ENCODE assay signal across 11 cellular contexts in the genomic region with DNA sequence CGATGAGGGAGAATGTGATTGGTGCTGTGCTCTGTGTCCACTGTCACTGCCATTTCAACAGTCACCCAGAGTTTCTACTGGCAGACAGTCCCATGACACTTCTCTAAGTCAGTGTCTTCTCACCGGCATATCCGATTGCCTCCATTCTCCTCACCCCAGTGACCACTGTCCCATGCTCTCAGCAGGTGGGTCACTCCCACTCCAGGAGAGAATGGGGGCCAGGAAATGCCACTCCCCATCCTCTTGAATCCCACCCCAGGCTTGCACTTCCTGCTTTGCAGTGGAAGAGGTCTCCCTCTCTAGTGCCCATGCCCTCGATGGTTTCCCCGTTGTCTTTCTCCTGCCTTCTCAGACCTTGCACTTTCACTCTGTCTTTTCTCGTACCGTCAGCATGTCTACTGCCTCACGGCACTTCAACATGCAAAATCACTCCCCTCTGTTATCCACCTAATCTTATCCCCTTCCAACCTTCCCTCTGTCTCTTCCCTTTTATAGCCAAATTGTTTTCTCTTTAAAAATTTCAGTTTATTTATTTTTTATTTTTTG. TPM values are rescaled to one million over a fixed set of nuclear protein-coding genes. Genes with fewer than 3 reads are reported as not detected.
A peak's percentile ranks its signal among the peaks of the same experiment; 100 is the strongest.
DNase-seq lines count a peak whose midpoint lies in the region; ATAC-seq, FAIRE-seq and TF ChIP-seq lines count a peak whose summit lies in the region.
"Had no signal": no experiment of that assay in that cellular context is flagged by ENCODE, and none has a peak within 500 bp of the region (broad histone marks: within the 10 kb centered on the region; RNA-seq: fewer than 3 reads in every experiment).

No MANE protein-coding gene starts in this region.

- 64% methylated on average over 8 of the region's 8 CpGs for WGBS in smooth muscle cell (ENCODE audit: low lambda C conversion rate)

- H3K27ac ChIP-seq in endothelial cell of umbilical vein (ENCODE audit: insufficient read depth, low read depth, low read length), result no peak overlapping the region
- peak overlapping the region; percentile 73 for H3K27ac ChIP-seq in smooth muscle cell (ENCODE audit: low read depth)

- H3K4me1 ChIP-seq in endothelial cell of umbilical vein (ENCODE audit: control insufficient read depth, extremely low read depth, insufficient read depth, low read length) (peaks cover 5% of the 10 kb centered on the region), smooth muscle cell (ENCODE audit: low read depth) (peaks cover 5% of the 10 kb centered on the region)

- H3K27me3 ChIP-seq in endothelial cell of umbilical vein (ENCODE audit: control insufficient read depth in 2 of 2, insufficient read depth in 2 of 2, low read length in 2 of 2), result no peaks in the 10 kb centered on the region
- no peaks in the 10 kb centered on the region for H3K27me3 ChIP-seq in smooth muscle cell (ENCODE audit: low read depth)

- no peak for ATAC-seq in HG02588 (IDR thresholded peaks at IDR 0.05; ENCODE audit: unreplicated experiment)

- intact Hi-C loops in endothelial cell of umbilical vein (cut with micrococcal nuclease), result loop anchor here (2.0 to 5.0 kb wide), 3 partner anchors 117 to 1075 kb away; a partner anchor contains a TSS

- POLR2A ChIA-PET in endothelial cell of umbilical vein (lab: Charles Lee), result no interaction called here

- H4K20me1 ChIP-seq in endothelial cell of umbilical vein (replicated peaks; ENCODE audit: control insufficient read depth, extremely low read depth, insufficient read depth, low read length), result no peaks in the 10 kb centered on the region
- peaks cover 14% of the 10 kb centered on the region for H4K20me1 ChIP-seq in smooth muscle cell (ENCODE audit: low read depth)

- no peaks in the 10 kb centered on the region for H3K9me1 ChIP-seq in endothelial cell of umbilical vein (replicated peaks; ENCODE audit: control insufficient read depth, extremely low read depth, insufficient read depth, low read length)

- TF ChIP-seq POLR2A in endothelial cell of umbilical vein (IDR thresholded peaks at IDR 0.05; ENCODE audit: low read depth, low read length), result no peak

- H3K36me3 ChIP-seq in endothelial cell of umbilical vein (ENCODE audit: control insufficient read depth in 2 of 2, extremely low read depth in 1 of 2, insufficient read depth in 2 of 2, low read length in 2 of 2) (peaks cover 0 to 13% of the 10 kb centered on the region in 2 experiments), smooth muscle cell (ENCODE audit: low read depth) (peaks cover 3% of the 10 kb centered on the region)

- CTCF ChIA-PET in endothelial cell of umbilical vein (lab: Charles Lee), result no interaction called here

- H3K4me3 ChIP-seq in endothelial cell of umbilical vein (replicated peaks in 1 of 3; ENCODE audit: insufficient read depth in 1 of 3, low read depth in 1 of 3, low read length in 3 of 3), result no peak overlapping the region
- no peak overlapping the region for H3K4me3 ChIP-seq in smooth muscle cell

- H3K79me2 ChIP-seq in endothelial cell of umbilical vein (ENCODE audit: control insufficient read depth, insufficient read depth, low read length) (peaks cover 22% of the 10 kb centered on the region), smooth muscle cell (ENCODE audit: low read depth) (peaks cover 23% of the 10 kb centered on the region)

- no peak overlapping the region for H3K9ac ChIP-seq in endothelial cell of umbilical vein (replicated peaks; ENCODE audit: extremely low read depth, insufficient read depth, low read length)
- no peak overlapping the region for H3K9ac ChIP-seq in smooth muscle cell (ENCODE audit: low read depth)

- no peak overlapping the region for H3K4me2 ChIP-seq in endothelial cell of umbilical vein (ENCODE audit: insufficient read depth, low read length)
- no peak overlapping the region for H3K4me2 ChIP-seq in smooth muscle cell

- TF ChIP-seq CTCF in endothelial cell of umbilical vein (IDR thresholded peaks at IDR 0.05; ENCODE audit: extremely low read depth in 1 of 2, insufficient read depth in 1 of 2, low read depth in 1 of 2, low read length in 2 of 2), result no peak
- no peak for TF ChIP-seq CTCF in smooth muscle cell (IDR thresholded peaks at IDR 0.05; ENCODE audit: borderline replicate concordance, insufficient read depth, poor library complexity, severe bottlenecking)

- DNase-seq in activated T-cell treated with anti-CD3 and anti-CD28 coated beads, Interleukin-2, amount 50 U/mL, for 1 hour, result peak; percentile 18
- DNase-seq in activated T-cell treated with anti-CD3 and anti-CD28 coated beads for 4 hours (no peak), OCI-M1 (lab: John Stamatoyannopoulos, UW) (peak; percentile 62), endothelial cell of umbilical vein (ENCODE audit: low read depth, low spot score) (no peak), smooth muscle cell (lab: John Stamatoyannopoulos, UW; ENCODE audit: unreplicated experiment) (no peak), EL (no peak)
- DNase-seq in stimulated activated CD4-positive, alpha-beta T cell treated with anti-CD3 and anti-CD28 coated beads, Interleukin-4, amount 100 ng/mL, for 1 hour, result no peak
- DNase-seq: activated B cell treated with CpG ODN at 0.5 μM for 24 hours, NCI-H2081 treated with DMSO at 0.1 percent for 48 hours had no signal

- BruUV-seq in endothelial cell of umbilical vein (replicated peaks; lab: Mats Ljungman, UMichigan), result no TSS peak

- no peak for FAIRE-seq in endothelial cell of umbilical vein (lab: Jason Lieb, UNC)
- FAIRE-seq: G401.6 had no signal

- dilution Hi-C loops in endothelial cell of umbilical vein (cut with MboI; ENCODE audit: extremely low pct_ligation_motif_present, low sequenced_read_pairs), result no loop called here

- H2AFZ ChIP-seq in endothelial cell of umbilical vein (ENCODE audit: low read depth, low read length), result peak overlapping the region; percentile 36
- H2AFZ ChIP-seq in smooth muscle cell (ENCODE audit: low read depth), result no peak overlapping the region

- peaks cover 18% of the 10 kb centered on the region for H3F3A ChIP-seq in smooth muscle cell (ENCODE audit: low read depth)

- no peaks in the 10 kb centered on the region for H3K9me3 ChIP-seq in endothelial cell of umbilical vein (replicated peaks; ENCODE audit: control insufficient read depth, insufficient read depth, low read length)
- H3K9me3 ChIP-seq in smooth muscle cell (replicated peaks; ENCODE audit: low read depth), result no peaks in the 10 kb centered on the region

TF ChIP-seq in endothelial cell of umbilical vein, 7 proteins besides CTCF, POLR2A, EP300 and RAD21:
- no peak for TF ChIP-seq POLR2AphosphoS5 (IDR thresholded peaks at IDR 0.05; ENCODE audit: insufficient read depth, low read depth, low read length)
- no peak for TF ChIP-seq GATA2 (IDR thresholded peaks at IDR 0.05; ENCODE audit: insufficient read depth, insufficient read length, low read depth, low read length)
- no peak for TF ChIP-seq EZH2 (IDR thresholded peaks at IDR 0.05; ENCODE audit: borderline replicate concordance, low read depth, low read length, severe bottlenecking)
- TF ChIP-seq, protein P1, sequence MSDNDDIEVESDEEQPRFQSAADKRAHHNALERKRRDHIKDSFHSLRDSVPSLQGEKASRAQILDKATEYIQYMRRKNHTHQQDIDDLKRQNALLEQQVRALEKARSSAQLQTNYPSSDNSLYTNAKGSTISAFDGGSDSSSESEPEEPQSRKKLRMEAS (IDR thresholded peaks at IDR 0.05; ENCODE audit: insufficient read depth, insufficient read length), result no peak
- TF ChIP-seq FOS (IDR thresholded peaks at IDR 0.05; ENCODE audit: borderline replicate concordance, insufficient read depth, low read length), result no peak
- no peak for TF ChIP-seq MYC (IDR thresholded peaks at IDR 0.05; ENCODE audit: low read depth, low read length)
- TF ChIP-seq JUN (IDR thresholded peaks at IDR 0.05; ENCODE audit: borderline replicate concordance, insufficient read depth, insufficient read length, low read depth), result no peak

RNA-seq across cellular contexts. Expression of a gene that starts 2.2 kb away (rescaled TPM):
- total RNA-seq in endothelial cell of umbilical vein (57.3 and 57.7 TPM in 2 replicates), smooth muscle cell (10.9 and 13.6 TPM in 2 replicates)
- polyA plus RNA-seq in endothelial cell of umbilical vein (7.5 and 9.0 TPM in 2 replicates), smooth muscle cell (6.6 and 9.8 TPM in 2 replicates)
- polyA plus RNA-seq in endothelial cell of umbilical vein (2011; cell fraction: cytosol; rRNA removed), result 11.3 and 12.5 TPM in 2 replicates
- 40.5 and 41.9 TPM in 2 replicates for polyA plus RNA-seq in endothelial cell of umbilical vein (2011; cell fraction: nucleus; rRNA removed)
- 29.5 and 31.8 TPM in 2 replicates for polyA plus RNA-seq in endothelial cell of umbilical vein (2012)
- polyA minus RNA-seq in endothelial cell of umbilical vein, result 27.4 and 28.0 TPM in 2 replicates
- polyA minus RNA-seq in endothelial cell of umbilical vein (2011; cell fraction: cytosol; rRNA and poly(A)+ RNA removed), result 8.7 TPM
- 33.7 and 36.9 TPM in 2 replicates for polyA minus RNA-seq in endothelial cell of umbilical vein (2011; cell fraction: nucleus; rRNA and poly(A)+ RNA removed)

RNA-seq across cellular contexts. Expression of a gene that starts 18.5 kb away (rescaled TPM):
- 47.9 and 52.2 TPM in 2 replicates for total RNA-seq in endothelial cell of umbilical vein
- polyA plus RNA-seq in endothelial cell of umbilical vein, result 29.0 and 33.9 TPM in 2 replicates
- 29.9 and 35.4 TPM in 2 replicates for polyA plus RNA-seq in endothelial cell of umbilical vein (2011; cell fraction: cytosol; rRNA removed)
- 44.9 and 59.3 TPM in 2 replicates for polyA plus RNA-seq in endothelial cell of umbilical vein (2011; cell fraction: nucleus; rRNA removed)
- 35.1 and 37.5 TPM in 2 replicates for polyA plus RNA-seq in endothelial cell of umbilical vein (2012)
- polyA minus RNA-seq in endothelial cell of umbilical vein, result 27.6 and 33.4 TPM in 2 replicates
- 34.2 TPM for polyA minus RNA-seq in endothelial cell of umbilical vein (2011; cell fraction: cytosol; rRNA and poly(A)+ RNA removed)
- polyA minus RNA-seq in endothelial cell of umbilical vein (2011; cell fraction: nucleus; rRNA and poly(A)+ RNA removed), result 18.0 and 21.9 TPM in 2 replicates
- 2.6 and 22.2 TPM in 2 replicates for total RNA-seq in smooth muscle cell
- 6.6 and 18.5 TPM in 2 replicates for polyA plus RNA-seq in smooth muscle cell

RNA-seq across cellular contexts. Expression of a gene that starts 53.1 kb away (rescaled TPM):
- 37.8 and 38.2 TPM in 2 replicates for total RNA-seq in endothelial cell of umbilical vein
- 14.4 and 17.8 TPM in 2 replicates for polyA plus RNA-seq in endothelial cell of umbilical vein
- 8.3 and 10.6 TPM in 2 replicates for polyA plus RNA-seq in endothelial cell of umbilical vein (2011; cell fraction: cytosol; rRNA removed)
- 82.5 and 115 TPM in 2 replicates for polyA plus RNA-seq in endothelial cell of umbilical vein (2011; cell fraction: nucleus; rRNA removed)
- 20.3 and 26.8 TPM in 2 replicates for polyA plus RNA-seq in endothelial cell of umbilical vein (2012)
- polyA minus RNA-seq in endothelial cell of umbilical vein, result 16.0 and 18.6 TPM in 2 replicates
- polyA minus RNA-seq in endothelial cell of umbilical vein (2011; cell fraction: cytosol; rRNA and poly(A)+ RNA removed), result 25.3 TPM
- 22.0 and 50.1 TPM in 2 replicates for polyA minus RNA-seq in endothelial cell of umbilical vein (2011; cell fraction: nucleus; rRNA and poly(A)+ RNA removed)
- total RNA-seq in smooth muscle cell, result 8.1 and 10.5 TPM in 2 replicates
- 8.5 and 19.9 TPM in 2 replicates for polyA plus RNA-seq in smooth muscle cell

Comparison
In these comparisons a context has a peak if more than half of its experiments do, and no peak if none do; other contexts are left out.
1. DNase-seq: peak in activated T-cell treated with anti-CD3 and anti-CD28 coated beads, Interleukin-2, amount 50 U/mL, for 1 hour (single experiment) and OCI-M1 (single experiment); none in activated T-cell treated with anti-CD3 and anti-CD28 coated beads for 4 hours (single experiment), endothelial cell of umbilical vein (single experiment), smooth muscle cell (single experiment), EL (single experiment) and stimulated activated CD4-positive, alpha-beta T cell treated with anti-CD3 and anti-CD28 coated beads, Interleukin-4, amount 100 ng/mL, for 1 hour (single experiment).